In genomic region chr17:60077672-60078519, GRCh38 we compare ENCODE assay signal across 8 cellular contexts. TPM values are rescaled to one million over a fixed set of nuclear protein-coding genes. Genes with fewer than 3 reads are reported as not detected.
DNase-seq lines count a peak whose midpoint lies in the region; ATAC-seq, FAIRE-seq and TF ChIP-seq lines count a peak whose summit lies in the region.

No MANE protein-coding gene starts in this region.

- POLR2A ChIA-PET in AG04449 (lab: Yijun Ruan, JAX): interaction anchor here (0.6 to 2.0 kb wide), 4 partner anchors 10 to 113 kb away, joined by 3 to 7 read pairs (median 4); no protein-coding TSS in a partner anchor
- POLR2A ChIA-PET in activated B cell treated with CpG ODN at 0.5 μM for 24 hours (lab: Charles Lee): interaction anchor here (0.5 to 4.4 kb wide), 8 partner anchors 12 to 1344 kb away, joined by 3 to 60 read pairs (median 4); partner anchors contain the start of genes PTRH2 and VMP1

- ATAC-seq in HG03571 (IDR thresholded peaks at IDR 0.05; ENCODE audit: unreplicated experiment) (peak; percentile 28), activated B cell treated with CpG ODN at 0.5 μM for 24 hours (ENCODE audit: low read depth) (peak; percentile 51), thoracic aorta (ENCODE audit: insufficient number of reproducible peaks, low FRiP score, low read depth) (no peak)

- DNase-seq in AG04449 (ENCODE audit: low read depth, low spot score) (no peak), GM19239 (ENCODE audit: insufficient read length, low spot score) (no peak), activated B cell treated with CpG ODN at 0.5 μM for 24 hours (no peak), thoracic aorta (ENCODE audit: low spot score) (no peak), COLO668 (lab: John Stamatoyannopoulos, UW; ENCODE audit: unreplicated experiment) (no peak)
- DNase-seq in effector memory CD4-positive, alpha-beta T cell: no peak

- no peaks in the 10 kb centered on the region for H3K27me3 Mint-ChIP-seq in activated B cell treated with CpG ODN at 0.5 μM for 24 hours

- peak overlapping the region; percentile 53 for H3K27ac ChIP-seq in effector memory CD4-positive, alpha-beta T cell (ENCODE audit: insufficient read depth, low read length, poor library complexity, severe bottlenecking)
- peak overlapping the region; percentile 14 to 63 for H3K27ac ChIP-seq in thoracic aorta

- H3K9me3 Mint-ChIP-seq in activated B cell treated with CpG ODN at 0.5 μM for 24 hours: no peaks in the 10 kb centered on the region

- peaks cover 40% of the 10 kb centered on the region for H3K4me1 Mint-ChIP-seq in activated B cell treated with CpG ODN at 0.5 μM for 24 hours

- H3K9me3 ChIP-seq in effector memory CD4-positive, alpha-beta T cell (ENCODE audit: control insufficient read depth, low read length): no peaks in the 10 kb centered on the region
- no peaks in the 10 kb centered on the region for H3K9me3 ChIP-seq in mucosa of stomach (ENCODE audit: control insufficient read depth, low read length)
- no peaks in the 10 kb centered on the region for H3K9me3 ChIP-seq in thoracic aorta

- H3K4me3 ChIP-seq in AG04449 (ENCODE audit: low read depth, low read length) (peak overlapping the region; percentile 94), mucosa of stomach (ENCODE audit: low read length) (peak overlapping the region; percentile 38), thoracic aorta (peak overlapping the region; percentile 85)
- H3K4me3 ChIP-seq in effector memory CD4-positive, alpha-beta T cell (ENCODE audit: insufficient read depth, low read depth, low read length, poor library complexity, severe bottlenecking): peak overlapping the region; percentile 66

- peak overlapping the region; percentile 47 for H3K9ac ChIP-seq in mucosa of stomach (ENCODE audit: low read length)

- CTCF ChIA-PET in AG04449 (lab: Yijun Ruan, JAX) (interaction anchor here (0.7 to 2.3 kb wide), 8 partner anchors 10 to 164 kb away, joined by 3 to 9 read pairs (median 4); no protein-coding TSS in a partner anchor), activated B cell treated with CpG ODN at 0.5 μM for 24 hours (lab: Charles Lee) (interaction anchor here (0.9 to 2.0 kb wide), 5 partner anchors 13 to 371 kb away, joined by 3 to 13 read pairs (median 4); partner anchors contain the start of gene PTRH2)

- H3K36me3 ChIP-seq in effector memory CD4-positive, alpha-beta T cell (ENCODE audit: control insufficient read depth, insufficient read depth, low read length): peaks cover 28% of the 10 kb centered on the region
- peaks cover 7% of the 10 kb centered on the region for H3K36me3 ChIP-seq in mucosa of stomach (ENCODE audit: control insufficient read depth, insufficient read depth, low read length)
- H3K36me3 ChIP-seq in thoracic aorta: peaks cover 21% of the 10 kb centered on the region

- peak overlapping the region; percentile 86 for H3K27ac Mint-ChIP-seq in activated B cell treated with CpG ODN at 0.5 μM for 24 hours

- intact Hi-C loops in activated B cell treated with CpG ODN at 0.5 μM for 24 hours (cut with micrococcal nuclease): loop anchor here (1.0 to 5.0 kb wide), 4 partner anchors 11 to 319 kb away; no protein-coding TSS in a partner anchor

- peak overlapping the region; percentile 94 for H3K4me3 Mint-ChIP-seq in activated B cell treated with CpG ODN at 0.5 μM for 24 hours

- peak; percentile 11 for FAIRE-seq in GM19239 (lab: Jason Lieb, UNC)

- peaks cover 30% of the 10 kb centered on the region for H3K36me3 Mint-ChIP-seq in activated B cell treated with CpG ODN at 0.5 μM for 24 hours (ENCODE audit: low read depth)

- H3K4me1 ChIP-seq in effector memory CD4-positive, alpha-beta T cell (ENCODE audit: control insufficient read depth, insufficient read depth, low read length, poor library complexity, severe bottlenecking): no peaks in the 10 kb centered on the region
- peaks cover 16% of the 10 kb centered on the region for H3K4me1 ChIP-seq in mucosa of stomach (ENCODE audit: control insufficient read depth, insufficient read depth, low read length)
- peaks cover 13 to 22% of the 10 kb centered on the region in 2 donors for H3K4me1 ChIP-seq in thoracic aorta (ENCODE audit: control insufficient read depth in 1 of 2, low read depth in 2 of 2)

- H3K27me3 ChIP-seq in effector memory CD4-positive, alpha-beta T cell (replicated peaks; ENCODE audit: control insufficient read depth, insufficient read depth, low read length, poor library complexity, severe bottlenecking): no peaks in the 10 kb centered on the region
- H3K27me3 ChIP-seq in mucosa of stomach (ENCODE audit: control insufficient read depth, insufficient read depth, low read length) (no peaks in the 10 kb centered on the region), thoracic aorta (replicated peaks; ENCODE audit: insufficient read depth) (no peaks in the 10 kb centered on the region)

- TF ChIP-seq CTCF in AG04449 (IDR thresholded peaks at IDR 0.05; ENCODE audit: insufficient read depth, low read length, missing control alignments): no peak
- TF ChIP-seq CTCF in activated B cell treated with CpG ODN at 0.5 μM for 24 hours (IDR thresholded peaks at IDR 0.05): no peak
- no peak for TF ChIP-seq CTCF in thoracic aorta (IDR thresholded peaks at IDR 0.05)

RNA-seq across cellular contexts. Expression of gene HEATR6, which starts 0.8 kb away (rescaled TPM):
- total RNA-seq in activated B cell treated with CpG ODN at 0.5 μM for 24 hours (18.2 and 22.3 TPM in 2 replicates), thoracic aorta (10 to 100 TPM; 15.4 to 40.2 TPM)

Comparison
In these comparisons a context has a peak if more than half of its experiments do, and no peak if none do; other contexts are left out.
1. H3K4me3 ChIP-seq: peak in every context shown above with its lines; median percentile 94 in AG04449; 85 in thoracic aorta; 66 in effector memory CD4-positive, alpha-beta T cell; 38 in mucosa of stomach.